1 cellular context compared by ENCODE assay signal in genomic region chr1:223759273-223759672, GRCh38.
TF ChIP-seq lines count a peak whose summit lies in the region.

No MANE protein-coding gene starts in this region.

TF ChIP-seq in WTC11, 78 proteins besides CTCF, POLR2A, EP300 and RAD21 (continued from another document):
- TF ChIP-seq, protein P1, sequence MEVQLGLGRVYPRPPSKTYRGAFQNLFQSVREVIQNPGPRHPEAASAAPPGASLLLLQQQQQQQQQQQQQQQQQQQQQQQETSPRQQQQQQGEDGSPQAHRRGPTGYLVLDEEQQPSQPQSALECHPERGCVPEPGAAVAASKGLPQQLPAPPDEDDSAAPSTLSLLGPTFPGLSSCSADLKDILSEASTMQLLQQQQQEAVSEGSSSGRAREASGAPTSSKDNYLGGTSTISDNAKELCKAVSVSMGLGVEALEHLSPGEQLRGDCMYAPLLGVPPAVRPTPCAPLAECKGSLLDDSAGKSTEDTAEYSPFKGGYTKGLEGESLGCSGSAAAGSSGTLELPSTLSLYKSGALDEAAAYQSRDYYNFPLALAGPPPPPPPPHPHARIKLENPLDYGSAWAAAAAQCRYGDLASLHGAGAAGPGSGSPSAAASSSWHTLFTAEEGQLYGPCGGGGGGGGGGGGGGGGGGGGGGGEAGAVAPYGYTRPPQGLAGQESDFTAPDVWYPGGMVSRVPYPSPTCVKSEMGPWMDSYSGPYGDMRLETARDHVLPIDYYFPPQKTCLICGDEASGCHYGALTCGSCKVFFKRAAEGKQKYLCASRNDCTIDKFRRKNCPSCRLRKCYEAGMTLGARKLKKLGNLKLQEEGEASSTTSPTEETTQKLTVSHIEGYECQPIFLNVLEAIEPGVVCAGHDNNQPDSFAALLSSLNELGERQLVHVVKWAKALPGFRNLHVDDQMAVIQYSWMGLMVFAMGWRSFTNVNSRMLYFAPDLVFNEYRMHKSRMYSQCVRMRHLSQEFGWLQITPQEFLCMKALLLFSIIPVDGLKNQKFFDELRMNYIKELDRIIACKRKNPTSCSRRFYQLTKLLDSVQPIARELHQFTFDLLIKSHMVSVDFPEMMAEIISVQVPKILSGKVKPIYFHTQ (CRISPR knock-in tag; IDR thresholded peaks at IDR 0.05) = no peak
- TF ChIP-seq JUN (CRISPR knock-in tag; IDR thresholded peaks at IDR 0.05) (no peak), CBFB (CRISPR knock-in tag; IDR thresholded peaks at IDR 0.05; ENCODE audit: low read depth) (no peak), MLX (CRISPR knock-in tag; IDR thresholded peaks at IDR 0.05) (no peak), NR3C1 (CRISPR knock-in tag; conservative IDR thresholded peaks at IDR 0.05; ENCODE audit: low read depth) (no peak)
